ENCODE assay signal across 11 cellular contexts in genomic region chr1:35885961-35886558, GRCh38. TPM values are rescaled to one million over a fixed set of nuclear protein-coding genes. Genes with fewer than 3 reads are reported as not detected.
A peak's percentile ranks its signal among the peaks of the same experiment; 100 is the strongest.
DNase-seq lines count a peak whose midpoint lies in the region; ATAC-seq and TF ChIP-seq lines count a peak whose summit lies in the region.
"Had no signal": no experiment of that assay in that cellular context is flagged by ENCODE, and none has a peak within 500 bp of the region (broad histone marks: within the 10 kb centered on the region; RNA-seq: fewer than 3 reads in every experiment).

No MANE protein-coding gene starts in this region.

- TF ChIP-seq POLR2A in IMR-90 (IDR thresholded peaks at IDR 0.05; ENCODE audit: low read depth, low read length): no peak

- no peak overlapping the region for H3K56ac ChIP-seq in IMR-90 (ENCODE audit: extremely low read depth, insufficient read depth, low read length)

- H3K23ac ChIP-seq in IMR-90 (ENCODE audit: low read depth, low read length): no peak overlapping the region

- intact Hi-C loops in CD4-positive, alpha-beta memory T cell (cut with micrococcal nuclease): loop anchor here (10.0 kb wide), 1 partner anchor 399 kb away; no protein-coding TSS in a partner anchor
- intact Hi-C loops in IMR-90 (cut with micrococcal nuclease): no loop called here
- intact Hi-C loops in ascending aorta (cut with DNase I): no loop called here
- intact Hi-C loops in naive thymus-derived CD4-positive, alpha-beta T cell (cut with micrococcal nuclease): loop anchor here in 1 of 2 donors (10.0 kb wide), 1 partner anchor 111 kb away; no protein-coding TSS in a partner anchor

- CTCF ChIA-PET in CD4-positive, alpha-beta memory T cell (lab: Charles Lee; ENCODE audit: partially characterized antibody): no interaction called here
- CTCF ChIA-PET in IMR-90 (lab: Yijun Ruan, JAX): no interaction called here
- CTCF ChIA-PET in naive thymus-derived CD4-positive, alpha-beta T cell (lab: Charles Lee): no interaction called here

- H3K36me3 ChIP-seq in CD4-positive, alpha-beta memory T cell (ENCODE audit: insufficient read depth, low read length): peaks cover 4% of the 10 kb centered on the region
- peaks cover 4% of the 10 kb centered on the region; the same call in 1 of the 2 replicates for H3K36me3 ChIP-seq in IMR-90 (ENCODE audit: control insufficient read depth, insufficient read depth, low read length)
- peaks cover 7 to 23% of the 10 kb centered on the region in 2 donors for H3K36me3 ChIP-seq in ascending aorta
- peaks cover 0 to 23% (median 5%) of the 10 kb centered on the region in 3 experiments for H3K36me3 ChIP-seq in naive thymus-derived CD4-positive, alpha-beta T cell (ENCODE audit: control insufficient read depth in 2 of 3, insufficient read depth in 3 of 3, low read length in 3 of 3)

- no peak overlapping the region for H3K4ac ChIP-seq in IMR-90 (ENCODE audit: low read depth, low read length)

- dilution Hi-C loops in IMR-90 (cut with HindIII; ENCODE audit: low sequenced_read_pairs, unreplicated experiment): no loop called here

- POLR2A ChIA-PET in CD4-positive, alpha-beta memory T cell (lab: Charles Lee; ENCODE audit: partially characterized antibody): no interaction called here
- POLR2A ChIA-PET in IMR-90 (lab: Charles Lee; ENCODE audit: unreplicated experiment): no interaction called here
- POLR2A ChIA-PET in naive thymus-derived CD4-positive, alpha-beta T cell (lab: Charles Lee): interaction anchor here (0.7 kb wide), 1 partner anchor 340 kb away, joined by 3 read pairs; no protein-coding TSS in a partner anchor

- H3K27me3 ChIP-seq in CD4-positive, alpha-beta memory T cell (ENCODE audit: insufficient read depth, low read length): no peaks in the 10 kb centered on the region
- no peaks in the 10 kb centered on the region for H3K27me3 ChIP-seq in IMR-90 (ENCODE audit: control insufficient read depth, insufficient read depth, low read length)
- H3K27me3 ChIP-seq in ascending aorta: no peaks in the 10 kb centered on the region
- H3K27me3 ChIP-seq in naive thymus-derived CD4-positive, alpha-beta T cell (ENCODE audit: control insufficient read depth in 2 of 2, insufficient read depth in 2 of 2, low read length in 2 of 2): no peaks in the 10 kb centered on the region

- no peak overlapping the region for H2BK5ac ChIP-seq in IMR-90 (ENCODE audit: low read depth, low read length, poor library complexity, severe bottlenecking)

- no peaks in the 10 kb centered on the region for H3K9me3 ChIP-seq in CD4-positive, alpha-beta memory T cell (ENCODE audit: control insufficient read depth in 1 of 2, low read length in 2 of 2)
- H3K9me3 ChIP-seq in IMR-90 (ENCODE audit: control insufficient read depth, insufficient read depth, low read length): no peaks in the 10 kb centered on the region
- no peaks in the 10 kb centered on the region for H3K9me3 ChIP-seq in ascending aorta
- no peaks in the 10 kb centered on the region for H3K9me3 ChIP-seq in naive thymus-derived CD4-positive, alpha-beta T cell (ENCODE audit: control insufficient read depth in 2 of 3, low read length in 3 of 3)

- peak overlapping the region in 3 of 8 donors; percentile 3 to 62 (median 8) for H3K4me3 Mint-ChIP-seq in CD4-positive, alpha-beta memory T cell
- peak overlapping the region in 5 of 10 donors; percentile 6 to 18 (median 12) for H3K4me3 Mint-ChIP-seq in naive thymus-derived CD4-positive, alpha-beta T cell

- peaks cover 31% of the 10 kb centered on the region for H4K20me1 ChIP-seq in IMR-90 (ENCODE audit: insufficient read depth, low read length)

- peaks cover 15% of the 10 kb centered on the region for H3K9me1 ChIP-seq in IMR-90 (ENCODE audit: insufficient read depth, low read length)

- BruUV-seq in IMR-90 (replicated peaks; lab: Mats Ljungman, UMichigan): no TSS peak

- no peak overlapping the region for H2BK120ac ChIP-seq in IMR-90 (ENCODE audit: low read depth, low read length)

- peaks cover 18 to 48% of the 10 kb centered on the region in 2 experiments for H3K79me1 ChIP-seq in IMR-90 (ENCODE audit: low read depth in 1 of 2, low read length in 2 of 2)

- H3K4me2 ChIP-seq in IMR-90 (ENCODE audit: low read depth, low read length): no peak overlapping the region; the same call in 1 of the 2 replicates

- H3K36me3 Mint-ChIP-seq in CD4-positive, alpha-beta memory T cell: peaks cover 15 to 19% of the 10 kb centered on the region in 2 donors
- peaks cover 2 to 15% (median 5%) of the 10 kb centered on the region in 5 donors for H3K36me3 Mint-ChIP-seq in naive thymus-derived CD4-positive, alpha-beta T cell

- no peak overlapping the region for H3K9ac ChIP-seq in IMR-90 (ENCODE audit: low read depth, low read length)

- H2AK9ac ChIP-seq in IMR-90 (replicated peaks; ENCODE audit: low read depth, low read length, poor library complexity): no peak overlapping the region

- no peak overlapping the region for H3K14ac ChIP-seq in IMR-90 (replicated peaks; ENCODE audit: low read depth, low read length)

- H3K4me3 ChIP-seq in CD4-positive, alpha-beta memory T cell (ENCODE audit: low read length in 2 of 2): no peak overlapping the region
- no peak overlapping the region for H3K4me3 ChIP-seq in IMR-90 (ENCODE audit: insufficient read depth, low read depth, low read length)
- no peak overlapping the region for H3K4me3 ChIP-seq in ascending aorta
- no peak overlapping the region for H3K4me3 ChIP-seq in naive thymus-derived CD4-positive, alpha-beta T cell (ENCODE audit: low read length)

- in situ Hi-C loops in IMR-90 (cut with MboI; ENCODE audit: low sequenced_read_pairs): no loop called here

- H4K5ac ChIP-seq in IMR-90 (ENCODE audit: low read depth, low read length): no peak overlapping the region

- no peak for TF ChIP-seq RAD21 in IMR-90 (IDR thresholded peaks at IDR 0.05; ENCODE audit: low read length)

- no peak overlapping the region for H2BK20ac ChIP-seq in IMR-90 (ENCODE audit: low read depth, low read length)

- no peak overlapping the region for H4K8ac ChIP-seq in IMR-90 (ENCODE audit: low read depth in 2 of 2, low read length in 2 of 2)

- no peak overlapping the region for H2AK5ac ChIP-seq in IMR-90 (ENCODE audit: low read depth, low read length)

- peaks cover 38 to 58% (median 47%) of the 10 kb centered on the region in 4 donors for H3K4me1 Mint-ChIP-seq in CD4-positive, alpha-beta memory T cell
- peaks cover 46 to 56% (median 51%) of the 10 kb centered on the region in 7 donors for H3K4me1 Mint-ChIP-seq in naive thymus-derived CD4-positive, alpha-beta T cell

- ATAC-seq in IMR-90 (ENCODE audit: low read depth) (no peak), GM18858 (IDR thresholded peaks at IDR 0.05; ENCODE audit: unreplicated experiment) (no peak), HG02610 (IDR thresholded peaks at IDR 0.05; ENCODE audit: unreplicated experiment) (no peak)
- no peak for ATAC-seq in naive thymus-derived CD4-positive, alpha-beta T cell
- ATAC-seq: activated T-cell treated with anti-CD3 and anti-CD28 coated beads, Interleukin-2, amount 50 U/mL, for 4 hours; left lobe of liver had no signal

- peaks cover 0 to 1% of the 10 kb centered on the region in 2 donors for H3K27me3 Mint-ChIP-seq in CD4-positive, alpha-beta memory T cell
- peaks cover 0 to 4% (median 0%) of the 10 kb centered on the region in 5 donors for H3K27me3 Mint-ChIP-seq in naive thymus-derived CD4-positive, alpha-beta T cell

- H2BK15ac ChIP-seq in IMR-90 (ENCODE audit: low read depth, low read length): no peak overlapping the region

- peaks cover 40% of the 10 kb centered on the region for H3K4me1 ChIP-seq in CD4-positive, alpha-beta memory T cell (ENCODE audit: insufficient read depth, low read length)
- H3K4me1 ChIP-seq in IMR-90 (ENCODE audit: control insufficient read depth, insufficient read depth, low read length) (peaks cover 14% of the 10 kb centered on the region), ascending aorta (peaks cover 0 to 20% of the 10 kb centered on the region in 2 donors)
- H3K4me1 ChIP-seq in naive thymus-derived CD4-positive, alpha-beta T cell (ENCODE audit: control insufficient read depth in 2 of 2, insufficient read depth in 2 of 2, low read length in 2 of 2): peaks cover 9 to 24% of the 10 kb centered on the region in 2 donors

- WGBS in IMR-90 (ENCODE audit: extremely low coverage in 2 of 2, insufficient read length in 1 of 2), 2 experiments: no CpG with 5 or more reads among the region's 4 CpGs

- no peak for DNase-seq in CD4-positive, alpha-beta memory T cell
- DNase-seq in IMR-90 (no peak), ascending aorta (ENCODE audit: low spot score in 2 of 2) (no peak), dermis blood vessel endothelial cell (no peak), NCI-H187 (lab: John Stamatoyannopoulos, UW) (no peak)
- DNase-seq in naive thymus-derived CD4-positive, alpha-beta T cell: no peak
- DNase-seq: activated T-cell treated with anti-CD3 and anti-CD28 coated beads, Interleukin-2, amount 50 U/mL, for 4 hours; MM.1S had no signal

- H3K27ac ChIP-seq in CD4-positive, alpha-beta memory T cell (ENCODE audit: low read depth, low read length): no peak overlapping the region
- H3K27ac ChIP-seq in IMR-90 (ENCODE audit: insufficient read depth, low read length) (no peak overlapping the region), ascending aorta (peak overlapping the region; percentile 9 to 45)
- H3K27ac ChIP-seq in naive thymus-derived CD4-positive, alpha-beta T cell (ENCODE audit: low read depth, low read length): no peak overlapping the region

- no peak overlapping the region for H4K91ac ChIP-seq in IMR-90 (ENCODE audit: insufficient read depth, low read depth, low read length)

- H3K18ac ChIP-seq in IMR-90 (ENCODE audit: low read depth, low read length): no peak overlapping the region

- peak overlapping the region in 6 of 7 donors; percentile 5 to 72 (median 50) for H3K27ac Mint-ChIP-seq in CD4-positive, alpha-beta memory T cell
- H3K27ac Mint-ChIP-seq in naive thymus-derived CD4-positive, alpha-beta T cell: peak overlapping the region in 8 of 9 donors; percentile 11 to 86 (median 56)

- TF ChIP-seq CTCF in IMR-90 (conservative IDR thresholded peaks at IDR 0.05; ENCODE audit: low read depth, low read length) (no peak), ascending aorta (IDR thresholded peaks at IDR 0.05) (no peak)

- no peaks in the 10 kb centered on the region for H3K9me3 Mint-ChIP-seq in CD4-positive, alpha-beta memory T cell
- H3K9me3 Mint-ChIP-seq in naive thymus-derived CD4-positive, alpha-beta T cell: peaks cover 0 to 3% (median 0%) of the 10 kb centered on the region in 11 donors
- H3K9me3 Mint-ChIP-seq: activated T-cell treated with anti-CD3 and anti-CD28 coated beads, Interleukin-2, amount 50 U/mL, for 4 hours had no signal

- peak overlapping the region; percentile 34 for H2AFZ ChIP-seq in IMR-90 (replicated peaks; ENCODE audit: low read length, poor library complexity)

RNA-seq across cellular contexts. Expression of gene AGO1, which starts 3.1 kb away (rescaled TPM):
- total RNA-seq in CD4-positive, alpha-beta memory T cell: 10 to 100 TPM; 26.5 to 27.3 TPM
- polyA plus RNA-seq in CD4-positive, alpha-beta memory T cell: 1 to 10 TPM; 7.4 to 9.0 TPM
- total RNA-seq in IMR-90 (2012; rRNA removed): 17.2 and 21.5 TPM in 2 replicates
- 11.3 TPM in 2 replicates for polyA plus RNA-seq in IMR-90 (2012; rRNA removed)
- polyA plus RNA-seq in IMR-90 (2012; cell fraction: cytosol; rRNA removed): 4.8 and 5.9 TPM in 2 replicates
- polyA plus RNA-seq in IMR-90 (2012; cell fraction: nucleus; rRNA removed; ENCODE audit: low replicate concordance): 9.8 and 10.9 TPM in 2 replicates
- 24.2 TPM for total RNA-seq in ascending aorta
- total RNA-seq in naive thymus-derived CD4-positive, alpha-beta T cell: 10 to 100 TPM; 22.5 to 28.0 (median 26.9) TPM
- polyA plus RNA-seq in naive thymus-derived CD4-positive, alpha-beta T cell: 10 to 100 TPM in 1 of 2 donors, 1 to 10 TPM in 1; 8.9 to 11.2 TPM
- 9.7 and 29.3 TPM in 2 replicates for total RNA-seq in dermis blood vessel endothelial cell

RNA-seq across cellular contexts. Expression of gene AGO3, which starts 44.8 kb away (rescaled TPM):
- total RNA-seq in CD4-positive, alpha-beta memory T cell: 10 to 100 TPM; 45.6 to 47.3 TPM
- 10 to 100 TPM; 11.2 to 13.4 TPM for polyA plus RNA-seq in CD4-positive, alpha-beta memory T cell
- total RNA-seq in IMR-90 (2012; rRNA removed): 18.1 and 25.6 TPM in 2 replicates
- 8.9 and 10.4 TPM in 2 replicates for polyA plus RNA-seq in IMR-90 (2012; rRNA removed)
- 3.6 and 7.8 TPM in 2 replicates for polyA plus RNA-seq in IMR-90 (2012; cell fraction: cytosol; rRNA removed)
- polyA plus RNA-seq in IMR-90 (2012; cell fraction: nucleus; rRNA removed; ENCODE audit: low replicate concordance): 6.7 and 16.5 TPM in 2 replicates
- total RNA-seq in ascending aorta: 19.7 TPM
- 10 to 100 TPM; 27.2 to 49.2 (median 39.4) TPM for total RNA-seq in naive thymus-derived CD4-positive, alpha-beta T cell
- 10 to 100 TPM; 11.8 to 19.3 TPM for polyA plus RNA-seq in naive thymus-derived CD4-positive, alpha-beta T cell
- 20.8 and 21.8 TPM in 2 replicates for total RNA-seq in dermis blood vessel endothelial cell

Comparison
In these comparisons a context has a peak if more than half of its experiments do, and no peak if none do; other contexts are left out.
1. H3K27ac ChIP-seq: peak in ascending aorta (2 of 2); none in CD4-positive, alpha-beta memory T cell (single experiment), IMR-90 (single experiment) and naive thymus-derived CD4-positive, alpha-beta T cell (single experiment).